In genomic region chr12:25056486-25057130, GRCh38 we compare ENCODE assay signal across 13 cellular contexts.
DNase-seq lines count a peak whose midpoint lies in the region; ATAC-seq and TF ChIP-seq lines count a peak whose summit lies in the region.
"Had no signal": no experiment of that assay in that cellular context is flagged by ENCODE, and none has a peak within 500 bp of the region (broad histone marks: within the 10 kb centered on the region; RNA-seq: fewer than 3 reads in every experiment).

No MANE protein-coding gene starts in this region.

- H3K4me1 ChIP-seq in right cardiac atrium (ENCODE audit: control insufficient read depth, insufficient read depth, low read length) (peaks cover 1% of the 10 kb centered on the region), transverse colon (no peaks in the 10 kb centered on the region)
- H3K4me1 ChIP-seq: A549 had no signal

- no peak for TF ChIP-seq CTCF in activated CD8-positive, alpha-beta T cell treated with anti-CD3 and anti-CD28 coated beads for 36 hours (IDR thresholded peaks at IDR 0.05)
- TF ChIP-seq CTCF in natural killer cell (IDR thresholded peaks at IDR 0.05) (no peak), transverse colon (IDR thresholded peaks at IDR 0.05) (no peak)

- H3K27me3 ChIP-seq in right cardiac atrium (ENCODE audit: control insufficient read depth, insufficient read depth) (no peaks in the 10 kb centered on the region), transverse colon (no peaks in the 10 kb centered on the region)
- H3K27me3 ChIP-seq: brain microvascular endothelial cell had no signal

- TF ChIP-seq EP300 in transverse colon (IDR thresholded peaks at IDR 0.05; ENCODE audit: low read depth) = no peak

- WGBS in right cardiac atrium = 69% methylated on average over 3 of the region's 3 CpGs
- WGBS in transverse colon (ENCODE audit: low coverage in 1 of 2), 2 donors = 44 to 69% methylated on average over 2 to 3 of the region's 3 CpGs

- no peaks in the 10 kb centered on the region for H3K27me3 Mint-ChIP-seq in T-helper 2 cell treated with Interferon-gamma antibody and Interleukin-4, amounts not matched to agents 5 μg/mL and 100 μg/mL, for 36 hours (ENCODE audit: low read depth)
- no peaks in the 10 kb centered on the region for H3K27me3 Mint-ChIP-seq in activated CD8-positive, alpha-beta T cell treated with anti-CD3 and anti-CD28 coated beads for 36 hours
- H3K27me3 Mint-ChIP-seq in natural killer cell (ENCODE audit: low read depth in 2 of 2) = no peaks in the 10 kb centered on the region

- H3K36me3 ChIP-seq in transverse colon = no peaks in the 10 kb centered on the region
- H3K36me3 ChIP-seq: brain microvascular endothelial cell, thoracic aorta had no signal

- H3K4me3 Mint-ChIP-seq in T-helper 2 cell treated with Interferon-gamma antibody and Interleukin-4, amounts not matched to agents 5 μg/mL and 100 μg/mL, for 36 hours = peak overlapping the region; percentile 89
- peak overlapping the region; percentile 96 for H3K4me3 Mint-ChIP-seq in activated CD8-positive, alpha-beta T cell treated with anti-CD3 and anti-CD28 coated beads for 36 hours
- H3K4me3 Mint-ChIP-seq in natural killer cell = peak overlapping the region; percentile 94

- no peaks in the 10 kb centered on the region for H3K9me3 ChIP-seq in right cardiac atrium (ENCODE audit: control insufficient read depth, low read length)
- H3K9me3 ChIP-seq in transverse colon = no peaks in the 10 kb centered on the region
- H3K9me3 ChIP-seq: A549, thoracic aorta had no signal

- ATAC-seq in GM21786 (IDR thresholded peaks at IDR 0.05; ENCODE audit: unreplicated experiment) (peak; percentile 22), natural killer cell (no peak), right cardiac atrium (no peak)
- no peak for ATAC-seq in activated CD8-positive, alpha-beta T cell treated with anti-CD3 and anti-CD28 coated beads for 36 hours
- ATAC-seq: A549 had no signal

- no peaks in the 10 kb centered on the region for H3K9me3 Mint-ChIP-seq in T-helper 2 cell treated with Interferon-gamma antibody and Interleukin-4, amounts not matched to agents 5 μg/mL and 100 μg/mL, for 36 hours
- H3K9me3 Mint-ChIP-seq in activated CD8-positive, alpha-beta T cell treated with anti-CD3 and anti-CD28 coated beads for 36 hours = no peaks in the 10 kb centered on the region
- no peaks in the 10 kb centered on the region for H3K9me3 Mint-ChIP-seq in natural killer cell

- no peak overlapping the region for H3K27ac ChIP-seq in right cardiac atrium (ENCODE audit: low read length)
- no peak overlapping the region for H3K27ac ChIP-seq in transverse colon
- H3K27ac ChIP-seq: A549, brain microvascular endothelial cell, thoracic aorta had no signal

- POLR2A ChIA-PET in activated CD8-positive, alpha-beta T cell treated with anti-CD3 and anti-CD28 coated beads for 36 hours (lab: Charles Lee) = no interaction called here

- TF ChIP-seq POLR2A in transverse colon (IDR thresholded peaks at IDR 0.05) = no peak

- peaks cover 10% of the 10 kb centered on the region for H3K36me3 Mint-ChIP-seq in T-helper 2 cell treated with Interferon-gamma antibody and Interleukin-4, amounts not matched to agents 5 μg/mL and 100 μg/mL, for 36 hours (ENCODE audit: low read depth)
- peaks cover 3% of the 10 kb centered on the region for H3K36me3 Mint-ChIP-seq in activated CD8-positive, alpha-beta T cell treated with anti-CD3 and anti-CD28 coated beads for 36 hours (ENCODE audit: low read depth)
- H3K36me3 Mint-ChIP-seq in natural killer cell = no peaks in the 10 kb centered on the region

- in situ Hi-C loops in transverse colon (cut with MboI; ENCODE audit: low pct_ligation_motif_present in 1 of 4, low pct_unique_long_range_greater_than_20kb in 1 of 4, low sequenced_read_pairs in 3 of 4) = no loop called here

- peak overlapping the region; percentile 58 for H3K27ac Mint-ChIP-seq in T-helper 2 cell treated with Interferon-gamma antibody and Interleukin-4, amounts not matched to agents 5 μg/mL and 100 μg/mL, for 36 hours
- peak overlapping the region; percentile 93 for H3K27ac Mint-ChIP-seq in activated CD8-positive, alpha-beta T cell treated with anti-CD3 and anti-CD28 coated beads for 36 hours
- H3K27ac Mint-ChIP-seq in natural killer cell = peak overlapping the region; percentile 95 to 99

- no peak for DNase-seq in T-helper 2 cell treated with Interferon-gamma antibody and Interleukin-4, amounts not matched to agents 5 μg/mL and 100 μg/mL, for 36 hours (ENCODE audit: low spot score)
- DNase-seq in T-helper 2 cell (no peak), natural killer cell (no peak), right cardiac atrium (no peak), transverse colon (no peak), hypothalamus (lab: John Stamatoyannopoulos, UW) (no peak)
- DNase-seq in activated CD8-positive, alpha-beta T cell treated with anti-CD3 and anti-CD28 coated beads for 36 hours = no peak
- DNase-seq: brain microvascular endothelial cell, NCI-H146, T1000 had no signal

- H3K4me3 ChIP-seq in right cardiac atrium (ENCODE audit: low read length) (no peak overlapping the region), transverse colon (no peak overlapping the region)
- H3K4me3 ChIP-seq: A549, thoracic aorta had no signal

- intact Hi-C loops in activated CD8-positive, alpha-beta T cell treated with anti-CD3 and anti-CD28 coated beads for 36 hours (cut with micrococcal nuclease) = no loop called here
- intact Hi-C loops in natural killer cell (cut with micrococcal nuclease) = no loop called here
- intact Hi-C loops in right cardiac atrium (cut with DNase I) = no loop called here
- intact Hi-C loops in transverse colon (cut with DNase I; ENCODE audit: low total_unique reads) = no loop called here

- H3K4me1 Mint-ChIP-seq in T-helper 2 cell treated with Interferon-gamma antibody and Interleukin-4, amounts not matched to agents 5 μg/mL and 100 μg/mL, for 36 hours (ENCODE audit: low read depth) = peaks cover 54% of the 10 kb centered on the region
- H3K4me1 Mint-ChIP-seq in activated CD8-positive, alpha-beta T cell treated with anti-CD3 and anti-CD28 coated beads for 36 hours (ENCODE audit: low read depth) = peaks cover 53% of the 10 kb centered on the region
- H3K4me1 Mint-ChIP-seq in natural killer cell = peaks cover 64 to 68% of the 10 kb centered on the region in 2 donors

- CTCF ChIA-PET in activated CD8-positive, alpha-beta T cell treated with anti-CD3 and anti-CD28 coated beads for 36 hours (lab: Charles Lee) = interaction anchor here (0.9 to 1.5 kb wide), 2 partner anchors 58 to 65 kb away, joined by 4 to 6 read pairs; no protein-coding TSS in a partner anchor
